Comparison of ENCODE assay signal across 8 cellular contexts in genomic region chr14:99683619-99684355, GRCh38. TPM values are rescaled to one million over a fixed set of nuclear protein-coding genes. Genes with fewer than 3 reads are reported as not detected.
DNase-seq lines count a peak whose midpoint lies in the region; ATAC-seq and TF ChIP-seq lines count a peak whose summit lies in the region.

CYP46A1 (plus strand) TSS chr14:99684298; CDS start chr14:99684418, 120 bp downstream.

- DNase-seq in NCI-H1694 treated with DMSO at 0.1 percent for 48 hours (lab: John Stamatoyannopoulos, UW) (peak; percentile 100), T-helper 17 cell (peak; percentile 99 to 100 (median 99)), right atrium auricular region (ENCODE audit: low spot score) (peak; percentile 99), pulmonary artery endothelial cell (ENCODE audit: low read depth, low spot score) (peak; percentile 98), vagina (ENCODE audit: extremely low spot score in 2 of 2) (peak in 1 of 2 donors; percentile 99)

- H3K36me3 Mint-ChIP-seq in T-helper 17 cell (ENCODE audit: low read depth): peaks cover 3% of the 10 kb centered on the region

- ATAC-seq in GM18499 (IDR thresholded peaks at IDR 0.05; ENCODE audit: insufficient read depth, unreplicated experiment) (peak; percentile 80), HG02938 (IDR thresholded peaks at IDR 0.05; ENCODE audit: unreplicated experiment) (peak; percentile 90), T-helper 17 cell (peak; percentile 95)

- no peaks in the 10 kb centered on the region for H3K27me3 ChIP-seq in right atrium auricular region
- H3K27me3 ChIP-seq in vagina: no peaks in the 10 kb centered on the region

- H3K9me3 ChIP-seq in T-helper 17 cell (ENCODE audit: control insufficient read depth, low read length, poor library complexity, severe bottlenecking) (no peaks in the 10 kb centered on the region), right atrium auricular region (peaks cover 0 to under 1% of the 10 kb centered on the region in 2 donors), vagina (no peaks in the 10 kb centered on the region)

- H3K4me1 ChIP-seq in right atrium auricular region (peaks cover 0 to 16% of the 10 kb centered on the region in 2 donors), vagina (peaks cover 18% of the 10 kb centered on the region)

- H3K36me3 ChIP-seq in right atrium auricular region (no peaks in the 10 kb centered on the region), vagina (no peaks in the 10 kb centered on the region)

- peak within 1 kb of the TSS; percentile 68 for H3K27ac ChIP-seq in angular gyrus (ENCODE audit: low read depth, low read length)
- peak within 1 kb of the TSS; percentile 84 to 86 for H3K27ac ChIP-seq in right atrium auricular region
- peak within 1 kb of the TSS; percentile 82 for H3K27ac ChIP-seq in vagina

- no peak for TF ChIP-seq POLR2A in vagina (IDR thresholded peaks at IDR 0.05)

- peak within 1 kb of the TSS; percentile 53 for H3K27ac Mint-ChIP-seq in T-helper 17 cell

- H3K4me3 ChIP-seq in right atrium auricular region: peak within 1 kb of the TSS; percentile 68 to 86
- peak within 1 kb of the TSS; percentile 83 to 86 for H3K4me3 ChIP-seq in vagina

- peak within 1 kb of the TSS; percentile 94 for H3K4me3 Mint-ChIP-seq in T-helper 17 cell

- peaks cover 21% of the 10 kb centered on the region for H3K4me1 Mint-ChIP-seq in T-helper 17 cell

- intact Hi-C loops in vagina (cut with DNase I): loop anchor here (5.0 kb wide), 1 partner anchor 199 kb away; no protein-coding TSS in a partner anchor

- H3K27me3 Mint-ChIP-seq in T-helper 17 cell: peaks cover 35% of the 10 kb centered on the region

- TF ChIP-seq CTCF in right atrium auricular region (IDR thresholded peaks at IDR 0.05) (no peak), vagina (IDR thresholded peaks at IDR 0.05) (peak in 1 of 3 experiments; percentile 24)

RNA-seq across cellular contexts. Expression of gene CYP46A1, which starts in this region (rescaled TPM):
- total RNA-seq in T-helper 17 cell (under 1 TPM; 0.15 to 0.29 TPM), right atrium auricular region (1 to 10 TPM; 1.4 to 6.9 TPM), pulmonary artery endothelial cell (under 0.01 and 0.07 TPM in 2 replicates), vagina (1.2 TPM)

Comparison
In these comparisons a context has a peak if more than half of its experiments do, and no peak if none do; other contexts are left out.
1. Peak in DNase-seq and ATAC-seq in T-helper 17 cell; RNA of the gene not detected or under 1 TPM.
2. Peak in DNase-seq in pulmonary artery endothelial cell; RNA of the gene not detected or under 1 TPM.